Comparison of ENCODE assay signal across 1 cellular context in genomic region chr1:211515090-211516023, GRCh38.
TF ChIP-seq lines count a peak whose summit lies in the region.

No MANE protein-coding gene starts in this region.

TF ChIP-seq in HepG2, 621 proteins besides CTCF, POLR2A, EP300 and RAD21 (continued from another document):
- TF ChIP-seq PRDM15 (CRISPR knock-in tag; IDR thresholded peaks at IDR 0.05) (0 out of 2 replicates have a peak, but pooled peaks have one; percentile 37), MAX (IDR thresholded peaks at IDR 0.05) (peak; percentile 79), DNMT1 (CRISPR knock-in tag; IDR thresholded peaks at IDR 0.05) (peak; percentile 82; the same call in 1 of the 2 replicates), JDP2 (CRISPR knock-in tag; IDR thresholded peaks at IDR 0.05; ENCODE audit: borderline replicate concordance) (no peak; the same call in 1 of the 2 replicates), STAT6 (CRISPR knock-in tag; IDR thresholded peaks at IDR 0.05; ENCODE audit: borderline replicate concordance) (no peak), NCOR1 (IDR thresholded peaks at IDR 0.05; ENCODE audit: borderline replicate concordance, low read length) (no peak; the same call in 1 of the 2 replicates), ZNF792 (CRISPR knock-in tag; IDR thresholded peaks at IDR 0.05) (peak; percentile 64), HNRNPUL1 (IDR thresholded peaks at IDR 0.05; ENCODE audit: low read depth, low read length) (peak; percentile 100), SMARCC2 (IDR thresholded peaks at IDR 0.05) (no peak)
